Comparison of ENCODE assay signal across 13 cellular contexts in genomic region chr7:19113855-19114590, GRCh38. TPM values are rescaled to one million over a fixed set of nuclear protein-coding genes. Genes with fewer than 3 reads are reported as not detected.
DNase-seq lines count a peak whose midpoint lies in the region; ATAC-seq, FAIRE-seq and TF ChIP-seq lines count a peak whose summit lies in the region.
"Had no signal": no experiment of that assay in that cellular context is flagged by ENCODE, and none has a peak within 500 bp of the region (broad histone marks: within the 10 kb centered on the region; RNA-seq: fewer than 3 reads in every experiment).

No MANE protein-coding gene starts in this region.

- peak; percentile 76 for DNase-seq in H54 (ENCODE audit: insufficient read length, low spot score)
- peak; percentile 38 for DNase-seq in fibroblast of pulmonary artery (ENCODE audit: low read depth)
- DNase-seq in iPS-NIHi7 (ENCODE audit: extremely low spot score) = no peak
- DNase-seq in NOMO-1 treated with dmso at 0.1 percent for 144 hours (lab: John Stamatoyannopoulos, UW; ENCODE audit: unreplicated experiment) = no peak
- DNase-seq in left lobe of liver (ENCODE audit: low spot score) = no peak
- no peak for DNase-seq in activated CD4-positive, CD25-positive, alpha-beta regulatory T cell treated with anti-CD3 and anti-CD28 coated beads, Interleukin-2, amount 50 U/mL, for 72 hours
- DNase-seq: activated CD8-positive, alpha-beta memory T cell treated with anti-CD3 and anti-CD28 coated beads for 24 hours; Caco-2; colonic mucosa; NCI-H526 had no signal

- no peak for TF ChIP-seq POLR2A in H54 (IDR thresholded peaks at IDR 0.05; ENCODE audit: low read depth, low read length)

- H3K4me3 ChIP-seq in fibroblast of pulmonary artery (replicated peaks; ENCODE audit: low read depth, low read length) (peak overlapping the region; percentile 96), skin epidermis (peak overlapping the region; percentile 0 to 51 (median 40))
- H3K4me3 ChIP-seq: colonic mucosa, K562 had no signal

- ATAC-seq in SK-N-SH treated with all-trans-retinoic acid at 6 μM for 48 hours (no peak), left lobe of liver (no peak)
- ATAC-seq: K562 had no signal

- no peak for TF ChIP-seq CTCF in fibroblast of pulmonary artery (IDR thresholded peaks at IDR 0.05; ENCODE audit: low read length, missing control alignments)

- H3K27ac ChIP-seq in skin epidermis = peak overlapping the region in 11 of 21 experiments; percentile 3 to 94 (median 30)
- H3K27ac ChIP-seq: colonic mucosa had no signal

- FAIRE-seq in H54 (lab: Jason Lieb, UNC) = no peak
- FAIRE-seq: K562 had no signal

TF ChIP-seq in SK-N-SH treated with all-trans-retinoic acid at 6 μM for 48 hours, 23 proteins besides CTCF, POLR2A, EP300 and RAD21:
- TF ChIP-seq CSRNP3 (CRISPR knock-in tag; IDR thresholded peaks at IDR 0.05) (peak; percentile 62; the same call in 1 of the 2 replicates), ZNF70 (CRISPR knock-in tag; IDR thresholded peaks at IDR 0.05) (no peak)

RNA-seq across cellular contexts. Expression of gene TWIST1, which starts 3.4 kb away (rescaled TPM):
- not detected for total RNA-seq in left lobe of liver
- total RNA-seq: Caco-2 had no signal

RNA-seq across cellular contexts. Expression of gene FERD3L, which starts 31.2 kb away (rescaled TPM):
- total RNA-seq in left lobe of liver = not detected
- total RNA-seq: Caco-2, colonic mucosa, K562 had no signal

Comparison
In these comparisons a context has a peak if more than half of its experiments do, and no peak if none do; other contexts are left out.
1. DNase-seq: peak in H54 (single experiment) and fibroblast of pulmonary artery (single experiment); none in iPS-NIHi7 (single experiment), NOMO-1 treated with dmso at 0.1 percent for 144 hours (single experiment), left lobe of liver (single experiment) and activated CD4-positive, CD25-positive, alpha-beta regulatory T cell treated with anti-CD3 and anti-CD28 coated beads, Interleukin-2, amount 50 U/mL, for 72 hours (single experiment).